ENCODE assay signal across 17 cellular contexts in the genomic region with DNA sequence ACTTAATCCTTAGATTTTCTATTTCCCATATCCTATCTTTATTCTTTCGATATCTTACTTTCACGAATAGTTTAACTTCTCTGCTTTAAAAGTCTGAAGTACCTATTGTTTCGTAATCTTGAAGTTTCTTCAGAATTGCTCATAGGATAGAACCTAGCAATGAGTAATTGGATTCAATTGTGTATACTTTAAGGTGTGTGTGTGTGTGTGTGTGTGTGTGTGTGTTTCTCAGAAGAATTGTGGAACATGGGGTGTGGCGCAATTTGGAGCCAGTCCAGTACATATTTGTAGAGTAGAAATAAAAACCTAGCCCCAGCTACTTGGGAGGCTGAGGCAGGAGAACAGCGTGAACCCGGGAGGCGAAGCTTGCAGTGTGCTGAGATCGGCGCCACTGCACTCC.
DNase-seq lines count a peak whose midpoint lies in the region; ATAC-seq and TF ChIP-seq lines count a peak whose summit lies in the region.
"Had no signal": no experiment of that assay in that cellular context is flagged by ENCODE, and none has a peak within 500 bp of the region (broad histone marks: within the 10 kb centered on the region; RNA-seq: fewer than 3 reads in every experiment).

No MANE protein-coding gene starts in this region.

- H3K36me3 ChIP-seq in RWPE2 (ENCODE audit: low read depth): no peaks in the 10 kb centered on the region
- no peaks in the 10 kb centered on the region for H3K36me3 ChIP-seq in stomach

- peaks cover 13% of the 10 kb centered on the region for H3K4me1 ChIP-seq in RWPE2 (ENCODE audit: insufficient read depth, poor library complexity, severe bottlenecking)
- H3K4me1 ChIP-seq in stomach: no peaks in the 10 kb centered on the region

- H3K27me3 ChIP-seq in RWPE2 (ENCODE audit: insufficient read depth, poor library complexity, severe bottlenecking) (no peaks in the 10 kb centered on the region), stomach (no peaks in the 10 kb centered on the region)

- no peak for TF ChIP-seq CTCF in RWPE2 (IDR thresholded peaks at IDR 0.05; ENCODE audit: poor library complexity, severe bottlenecking)
- no peak for TF ChIP-seq CTCF in stomach (IDR thresholded peaks at IDR 0.05)

- H3K9me3 ChIP-seq in RWPE2 (ENCODE audit: severe bottlenecking): no peaks in the 10 kb centered on the region
- H3K9me3 ChIP-seq in stomach: no peaks in the 10 kb centered on the region

- peak; percentile 76 for ATAC-seq in RWPE2 (ENCODE audit: low read depth)
- ATAC-seq in left colon: peak; percentile 94
- no peak for ATAC-seq in HG03139 (IDR thresholded peaks at IDR 0.05; ENCODE audit: unreplicated experiment)
- ATAC-seq: SK-N-SH treated with all-trans-retinoic acid at 6 μM for 48 hours had no signal

- no peak for TF ChIP-seq EP300 in stomach (IDR thresholded peaks at IDR 0.05)

- no peak overlapping the region for H3K4me3 ChIP-seq in RWPE2 (ENCODE audit: severe bottlenecking)
- no peak overlapping the region for H3K4me3 ChIP-seq in stomach

- intact Hi-C loops in left colon (cut with DNase I, micrococcal nuclease) (no loop called here), stomach (cut with DNase I; ENCODE audit: low total_unique reads) (no loop called here)

- H3K27ac ChIP-seq in RWPE2 (ENCODE audit: poor library complexity, severe bottlenecking): peak overlapping the region; percentile 50
- H3K27ac ChIP-seq in stomach: no peak overlapping the region

- DNase-seq in HT1080 (ENCODE audit: low read depth) (peak; percentile 6), RWPE2 (ENCODE audit: low spot score) (peak; percentile 55), left colon (peak; percentile 79 to 85), stomach (peak; percentile 66)
- DNase-seq in activated CD4-positive, CD25-positive, alpha-beta regulatory T cell treated with anti-CD3 and anti-CD28 coated beads, Interleukin-2, amount 50 U/mL, for 72 hours: no peak
- DNase-seq in activated CD8-positive, alpha-beta memory T cell treated with anti-CD3 and anti-CD28 coated beads for 24 hours: no peak
- DNase-seq: ACHN, AML-193, GOT3, Karpas-422, MM.1S, NCI-H187, NCI-H345, NCI-H526 treated with DMSO at 0.1 percent for 48 hours, SHP77 had no signal

- TF ChIP-seq POLR2A in stomach (IDR thresholded peaks at IDR 0.05): no peak

- WGBS in stomach, 5 donors: 45 to 63% (median 55%) methylated on average over 9 of the region's 9 CpGs

Comparison
In these comparisons a context has a peak if more than half of its experiments do, and no peak if none do; other contexts are left out.
1. DNase-seq: peak in HT1080 (single experiment), RWPE2 (single experiment), left colon (2 of 2) and stomach (single experiment); none in activated CD4-positive, CD25-positive, alpha-beta regulatory T cell treated with anti-CD3 and anti-CD28 coated beads, Interleukin-2, amount 50 U/mL, for 72 hours (single experiment) and activated CD8-positive, alpha-beta memory T cell treated with anti-CD3 and anti-CD28 coated beads for 24 hours (single experiment).